ENCODE assay signal across 32 cellular contexts in genomic region chr5:74073257-74073656, GRCh38.
DNase-seq lines count a peak whose midpoint lies in the region; ATAC-seq, FAIRE-seq and TF ChIP-seq lines count a peak whose summit lies in the region.
"Had no signal": no experiment of that assay in that cellular context is flagged by ENCODE, and none has a peak within 500 bp of the region (broad histone marks: within the 10 kb centered on the region; RNA-seq: fewer than 3 reads in every experiment).

No MANE protein-coding gene starts in this region.

- in situ Hi-C loops in IMR-90 (cut with MboI; ENCODE audit: low sequenced_read_pairs) = no loop called here

- H2BK120ac ChIP-seq in IMR-90 (ENCODE audit: low read depth, low read length) = no peak overlapping the region

- H3K4me3 ChIP-seq in BLaER1 treated with 17β-estradiol and CSF1 and Interleukin-3, amounts not matched to agents 10 nM and 100 nM = no peak overlapping the region
- H3K4me3 ChIP-seq in IMR-90 (ENCODE audit: insufficient read depth, low read depth, low read length) (no peak overlapping the region), bronchial epithelial cell (ENCODE audit: low read depth, low read length) (no peak overlapping the region), pancreas (no peak overlapping the region)
- H3K4me3 ChIP-seq: heart right ventricle, lung, mucosa of descending colon, uterus had no signal

- peaks cover 0 to 13% (median 0%) of the 10 kb centered on the region in 11 experiments; a peak in 1 of 22 replicates for H3K9me3 ChIP-seq in BLaER1 treated with 17β-estradiol and CSF1 and Interleukin-3, amounts not matched to agents 10 nM and 100 nM (replicated peaks in 1 of 11)
- H3K9me3 ChIP-seq in IMR-90 (ENCODE audit: control insufficient read depth, insufficient read depth, low read length) (no peaks in the 10 kb centered on the region), pancreas (no peaks in the 10 kb centered on the region)
- H3K9me3 ChIP-seq: heart right ventricle, mucosa of descending colon, uterus had no signal

- no peaks in the 10 kb centered on the region for H3K9me1 ChIP-seq in IMR-90 (ENCODE audit: insufficient read depth, low read length)

- no peak overlapping the region for H3K56ac ChIP-seq in IMR-90 (ENCODE audit: extremely low read depth, insufficient read depth, low read length)

- dilution Hi-C loops in IMR-90 (cut with HindIII; ENCODE audit: low sequenced_read_pairs, unreplicated experiment) = no loop called here

- no peaks in the 10 kb centered on the region for H3K79me1 ChIP-seq in IMR-90 (ENCODE audit: low read depth in 1 of 2, low read length in 2 of 2)

- H2BK5ac ChIP-seq in IMR-90 (ENCODE audit: low read depth, low read length, poor library complexity, severe bottlenecking) = no peak overlapping the region

- POLR2A ChIA-PET in IMR-90 (lab: Charles Lee; ENCODE audit: unreplicated experiment) = no interaction called here

- peak; percentile 23 for FAIRE-seq in bronchial epithelial cell (lab: Jason Lieb, UNC)
- FAIRE-seq in pancreas (lab: Jason Lieb, UNC) = no peak
- FAIRE-seq: GM12891, H54, small intestine had no signal

- H3K18ac ChIP-seq in IMR-90 (ENCODE audit: low read depth, low read length) = no peak overlapping the region

- H2AK9ac ChIP-seq in IMR-90 (replicated peaks; ENCODE audit: low read depth, low read length, poor library complexity) = no peak overlapping the region

- no CpG with 5 or more reads among the region's 2 CpGs for WGBS in IMR-90 (ENCODE audit: extremely low coverage in 2 of 2, insufficient read length in 1 of 2), 2 experiments
- 78 to 92% methylated on average over 2 of the region's 2 CpGs for WGBS in pancreas, 2 donors

- CTCF ChIA-PET in IMR-90 (lab: Yijun Ruan, JAX) = no interaction called here

- H3K4me2 ChIP-seq in BLaER1 treated with 17β-estradiol and CSF1 and Interleukin-3, amounts not matched to agents 10 nM and 100 nM = peak overlapping the region in 6 of 11 experiments; percentile 25 to 58 (median 42); a peak in 8 of 22 replicates
- H3K4me2 ChIP-seq in IMR-90 (ENCODE audit: low read depth, low read length) = no peak overlapping the region
- H3K4me2 ChIP-seq: KMS-11 had no signal

- H4K5ac ChIP-seq in IMR-90 (ENCODE audit: low read depth, low read length) = no peak overlapping the region

- H4K91ac ChIP-seq in IMR-90 (ENCODE audit: insufficient read depth, low read depth, low read length) = no peak overlapping the region

- no peak for TF ChIP-seq POLR2A in IMR-90 (IDR thresholded peaks at IDR 0.05; ENCODE audit: low read depth, low read length)

- no peak; the same call in 1 of the 2 replicates for ATAC-seq in IMR-90 (ENCODE audit: low read depth)
- ATAC-seq in pancreas = peak in 3 of 4 donors; percentile 43 to 80 (median 72)
- no peak for ATAC-seq in GM21526 (IDR thresholded peaks at IDR 0.05; ENCODE audit: low FRiP score, unreplicated experiment)
- ATAC-seq: mucosa of descending colon; natural killer cell treated with Interleukin-12 subunit alpha and Interleukin-12 subunit beta and Interleukin-15 and Interleukin-18, amount 100 ng/mL, for 72 hours; Panc1; T-helper 17 cell had no signal

- H3K4me1 ChIP-seq in BLaER1 treated with 17β-estradiol and CSF1 and Interleukin-3, amounts not matched to agents 10 nM and 100 nM = peaks cover 0 to 12% (median 8%) of the 10 kb centered on the region in 10 experiments; a peak in 11 of 20 replicates
- H3K4me1 ChIP-seq in IMR-90 (ENCODE audit: control insufficient read depth, insufficient read depth, low read length) (no peaks in the 10 kb centered on the region), pancreas (peaks cover 0 to 22% (median 6%) of the 10 kb centered on the region in 3 donors)
- H3K4me1 ChIP-seq: uterus had no signal

- peak; percentile 12 for DNase-seq in IMR-90
- no peak for DNase-seq in bronchial epithelial cell (ENCODE audit: low read depth)
- DNase-seq in pancreas = no peak
- no peak for DNase-seq in glomerular visceral epithelial cell (ENCODE audit: extremely low spot score)
- no peak for DNase-seq in NCI-H187 (lab: John Stamatoyannopoulos, UW)
- DNase-seq: ACHN; activated CD4-positive, alpha-beta memory T cell treated with anti-CD3 and anti-CD28 coated beads, Interleukin-2, amount 10 ng/mL, durations not matched to agents 7 days and 5 days; activated CD8-positive, alpha-beta memory T cell treated with anti-CD3 and anti-CD28 coated beads, Interleukin-2, amount 50 U/mL, for 4 hours; activated naive CD4-positive, alpha-beta T cell treated with anti-CD3 and anti-CD28 coated beads, Interleukin-2, amount 50 U/mL, for 16 hours; amygdala; caudate nucleus; cortex of kidney; DMS153; effector memory CD4-positive, alpha-beta T cell; heart right ventricle; mucosa of descending colon; NCI-H1417; NCI-H2081; retina; SHP77; small intestine; stimulated activated naive CD4-positive, alpha-beta T cell treated with Interleukin-2 at 50 U/mL for 16 hours; T-helper 17 cell; uterus had no signal

- no peak overlapping the region for H3K27ac ChIP-seq in BLaER1 treated with 17β-estradiol and CSF1 and Interleukin-3, amounts not matched to agents 10 nM and 100 nM
- H3K27ac ChIP-seq in IMR-90 (ENCODE audit: insufficient read depth, low read length) (no peak overlapping the region), pancreas (no peak overlapping the region)
- H3K27ac ChIP-seq: heart right ventricle, KMS-11, uterus had no signal

- H2AFZ ChIP-seq in IMR-90 (replicated peaks; ENCODE audit: low read length, poor library complexity) = no peak overlapping the region

- no TSS peak for BruUV-seq in IMR-90 (replicated peaks; lab: Mats Ljungman, UMichigan)

- H3K23ac ChIP-seq in IMR-90 (ENCODE audit: low read depth, low read length) = no peak overlapping the region

- H3K4ac ChIP-seq in IMR-90 (ENCODE audit: low read depth, low read length) = no peak overlapping the region

- H3K36me3 ChIP-seq in BLaER1 treated with 17β-estradiol and CSF1 and Interleukin-3, amounts not matched to agents 10 nM and 100 nM = no peaks in the 10 kb centered on the region
- H3K36me3 ChIP-seq in IMR-90 (ENCODE audit: control insufficient read depth, insufficient read depth, low read length) (no peaks in the 10 kb centered on the region), bronchial epithelial cell (ENCODE audit: control insufficient read depth, insufficient read depth, low read length) (no peaks in the 10 kb centered on the region), pancreas (no peaks in the 10 kb centered on the region)
- H3K36me3 ChIP-seq: heart right ventricle, uterus had no signal

- no peaks in the 10 kb centered on the region for H4K20me1 ChIP-seq in BLaER1 treated with 17β-estradiol and CSF1 and Interleukin-3, amounts not matched to agents 10 nM and 100 nM
- H4K20me1 ChIP-seq in IMR-90 (ENCODE audit: insufficient read depth, low read length) = no peaks in the 10 kb centered on the region

- no peaks in the 10 kb centered on the region for H3K27me3 ChIP-seq in BLaER1 treated with 17β-estradiol and CSF1 and Interleukin-3, amounts not matched to agents 10 nM and 100 nM
- H3K27me3 ChIP-seq in IMR-90 (ENCODE audit: control insufficient read depth, insufficient read depth, low read length) (peaks cover 16% of the 10 kb centered on the region), bronchial epithelial cell (ENCODE audit: control insufficient read depth, insufficient read depth, low read length) (no peaks in the 10 kb centered on the region), pancreas (no peaks in the 10 kb centered on the region)
- H3K27me3 ChIP-seq: heart right ventricle, uterus had no signal

- no peak overlapping the region for H2BK20ac ChIP-seq in IMR-90 (ENCODE audit: low read depth, low read length)

- no peak overlapping the region for H2BK15ac ChIP-seq in IMR-90 (ENCODE audit: low read depth, low read length)

- intact Hi-C loops in IMR-90 (cut with micrococcal nuclease) = no loop called here
- intact Hi-C loops in pancreas (cut with DNase I) = no loop called here

- H3K9ac ChIP-seq in BLaER1 treated with 17β-estradiol and CSF1 and Interleukin-3, amounts not matched to agents 10 nM and 100 nM = no peak overlapping the region
- no peak overlapping the region for H3K9ac ChIP-seq in IMR-90 (ENCODE audit: low read depth, low read length)
- H3K9ac ChIP-seq: KMS-11 had no signal

- H3K14ac ChIP-seq in IMR-90 (replicated peaks; ENCODE audit: low read depth, low read length) = no peak overlapping the region

- no peak overlapping the region for H2AK5ac ChIP-seq in IMR-90 (ENCODE audit: low read depth, low read length)

- no peak for TF ChIP-seq RAD21 in IMR-90 (IDR thresholded peaks at IDR 0.05; ENCODE audit: low read length)

- no peak for TF ChIP-seq CTCF in IMR-90 (conservative IDR thresholded peaks at IDR 0.05; ENCODE audit: low read depth, low read length)
- TF ChIP-seq CTCF in bronchial epithelial cell (IDR thresholded peaks at IDR 0.05; ENCODE audit: insufficient read depth, low read length, severe bottlenecking) = no peak
- TF ChIP-seq CTCF in pancreas (IDR thresholded peaks at IDR 0.05) = no peak

- H4K8ac ChIP-seq in IMR-90 (ENCODE audit: low read depth in 2 of 2, low read length in 2 of 2) = no peak overlapping the region

TF ChIP-seq in IMR-90, 13 proteins besides CTCF, POLR2A, EP300 and RAD21 (continues in another document):
- no peak for TF ChIP-seq MXI1 (IDR thresholded peaks at IDR 0.05; ENCODE audit: borderline replicate concordance, low read depth, low read length)
- no peak for TF ChIP-seq USF2 (IDR thresholded peaks at IDR 0.05; ENCODE audit: low read depth, low read length)
- no peak for TF ChIP-seq FOS (IDR thresholded peaks at IDR 0.05; ENCODE audit: low read depth, low read length)
- TF ChIP-seq NFE2L2 (IDR thresholded peaks at IDR 0.05; ENCODE audit: low read depth, low read length) = no peak
- no peak for TF ChIP-seq CEBPB (IDR thresholded peaks at IDR 0.05; ENCODE audit: low read depth, low read length)
- TF ChIP-seq MAZ (IDR thresholded peaks at IDR 0.05; ENCODE audit: borderline replicate concordance, low read depth, low read length) = no peak
- no peak for TF ChIP-seq RCOR1 (IDR thresholded peaks at IDR 0.05; ENCODE audit: insufficient replicate concordance, low read length)
- no peak for TF ChIP-seq CHD1 (IDR thresholded peaks at IDR 0.05; ENCODE audit: low read depth, low read length)
- no peak for TF ChIP-seq SMC3 (IDR thresholded peaks at IDR 0.05; ENCODE audit: low read depth, low read length)
- no peak for TF ChIP-seq MAFK (IDR thresholded peaks at IDR 0.05; ENCODE audit: low read depth, low read length)
- TF ChIP-seq BHLHE40 (IDR thresholded peaks at IDR 0.05; ENCODE audit: low read depth, low read length) = no peak

Comparison
In these comparisons a context has a peak if more than half of its experiments do, and no peak if none do; other contexts are left out.
1. ATAC-seq: peak in pancreas (3 of 4); none in IMR-90 (single experiment) and GM21526 (single experiment).